In genomic region chr9:134328341-134328840, GRCh38 we compare ENCODE assay signal across 7 cellular contexts. TPM values are rescaled to one million over a fixed set of nuclear protein-coding genes. Genes with fewer than 3 reads are reported as not detected.
DNase-seq lines count a peak whose midpoint lies in the region; ATAC-seq and TF ChIP-seq lines count a peak whose summit lies in the region.

No MANE protein-coding gene starts in this region.

- CTCF ChIA-PET in GM10248 (lab: Yijun Ruan, JAX) = interaction anchor here (1.4 kb wide), 1 partner anchor 157 kb away, joined by 3 read pairs; no protein-coding TSS in a partner anchor

- no peak for TF ChIP-seq CTCF in NB4 (IDR thresholded peaks at IDR 0.05; ENCODE audit: low read depth, low read length)
- no peak for TF ChIP-seq CTCF in type B pancreatic cell (conservative IDR thresholded peaks at IDR 0.05)
- no peak for TF ChIP-seq CTCF in GM10248 (IDR thresholded peaks at IDR 0.05; ENCODE audit: control extremely low read depth, extremely low read depth, low read depth, missing control alignments)

- H3K36me3 Mint-ChIP-seq in effector memory CD8-positive, alpha-beta T cell (ENCODE audit: insufficient read depth) = peaks cover 20% of the 10 kb centered on the region
- H3K36me3 Mint-ChIP-seq in memory B cell (no peaks in the 10 kb centered on the region), type B pancreatic cell (no peaks in the 10 kb centered on the region)
- no peaks in the 10 kb centered on the region for H3K36me3 Mint-ChIP-seq in activated T-cell treated with anti-CD3 and anti-CD28 coated beads, Interleukin-2, amount 50 U/mL, for 72 hours (ENCODE audit: insufficient read depth in 2 of 2)

- DNase-seq in NB4 (ENCODE audit: low read depth) = no peak
- DNase-seq in effector memory CD8-positive, alpha-beta T cell = no peak
- DNase-seq in memory B cell (ENCODE audit: low spot score in 2 of 2) = no peak
- no peak for DNase-seq in type B pancreatic cell (ENCODE audit: extremely low spot score, unreplicated experiment)
- no peak for DNase-seq in activated T-cell treated with anti-CD3 and anti-CD28 coated beads, Interleukin-2, amount 50 U/mL, for 72 hours
- DNase-seq in GM10248 (ENCODE audit: extremely low spot score) = no peak

- ATAC-seq in effector memory CD8-positive, alpha-beta T cell (replicated peaks) = no peak
- no peak for ATAC-seq in memory B cell (ENCODE audit: low read depth)
- ATAC-seq in HG03354 (IDR thresholded peaks at IDR 0.05; ENCODE audit: poor library complexity, severe bottlenecking, unreplicated experiment) = no peak
- ATAC-seq in activated T-cell treated with anti-CD3 and anti-CD28 coated beads, Interleukin-2, amount 50 U/mL, for 72 hours (replicated peaks in 1 of 2) = no peak

- peak overlapping the region; percentile 72 for H3K4me3 ChIP-seq in NB4 (ENCODE audit: low read depth, low read length)

- H3K4me3 Mint-ChIP-seq in effector memory CD8-positive, alpha-beta T cell = peak overlapping the region; percentile 18 to 56
- peak overlapping the region; percentile 32 for H3K4me3 Mint-ChIP-seq in memory B cell
- H3K4me3 Mint-ChIP-seq in type B pancreatic cell = peak overlapping the region; percentile 89
- peak overlapping the region in 1 of 2 donors; percentile 32 for H3K4me3 Mint-ChIP-seq in activated T-cell treated with anti-CD3 and anti-CD28 coated beads, Interleukin-2, amount 50 U/mL, for 72 hours

- no peak for TF ChIP-seq POLR2A in NB4 (IDR thresholded peaks at IDR 0.05; ENCODE audit: extremely low read depth, insufficient read length)

- H3K27ac Mint-ChIP-seq in effector memory CD8-positive, alpha-beta T cell = no peak overlapping the region
- H3K27ac Mint-ChIP-seq in memory B cell = no peak overlapping the region
- peak overlapping the region; percentile 88 for H3K27ac Mint-ChIP-seq in type B pancreatic cell
- H3K27ac Mint-ChIP-seq in activated T-cell treated with anti-CD3 and anti-CD28 coated beads, Interleukin-2, amount 50 U/mL, for 72 hours = no peak overlapping the region

- H3K9me3 Mint-ChIP-seq in effector memory CD8-positive, alpha-beta T cell = no peaks in the 10 kb centered on the region
- H3K9me3 Mint-ChIP-seq in memory B cell (no peaks in the 10 kb centered on the region), type B pancreatic cell (no peaks in the 10 kb centered on the region)
- no peaks in the 10 kb centered on the region for H3K9me3 Mint-ChIP-seq in activated T-cell treated with anti-CD3 and anti-CD28 coated beads, Interleukin-2, amount 50 U/mL, for 72 hours

- no peaks in the 10 kb centered on the region for H3K27me3 Mint-ChIP-seq in effector memory CD8-positive, alpha-beta T cell
- H3K27me3 Mint-ChIP-seq in memory B cell = no peaks in the 10 kb centered on the region
- H3K27me3 Mint-ChIP-seq in type B pancreatic cell = no peaks in the 10 kb centered on the region
- peaks cover 18% of the 10 kb centered on the region for H3K27me3 Mint-ChIP-seq in activated T-cell treated with anti-CD3 and anti-CD28 coated beads, Interleukin-2, amount 50 U/mL, for 72 hours (ENCODE audit: low read depth)

- POLR2A ChIA-PET in GM10248 (lab: Yijun Ruan, JAX) = no interaction called here

- H3K4me1 Mint-ChIP-seq in effector memory CD8-positive, alpha-beta T cell (ENCODE audit: low read depth in 2 of 2) = peaks cover 22 to 29% of the 10 kb centered on the region in 2 donors
- H3K4me1 Mint-ChIP-seq in memory B cell (peaks cover 11% of the 10 kb centered on the region), type B pancreatic cell (ENCODE audit: unreplicated experiment) (peaks cover 30% of the 10 kb centered on the region)
- peaks cover 5% of the 10 kb centered on the region for H3K4me1 Mint-ChIP-seq in activated T-cell treated with anti-CD3 and anti-CD28 coated beads, Interleukin-2, amount 50 U/mL, for 72 hours (ENCODE audit: low read depth)

RNA-seq across cellular contexts. Expression of gene RXRA, which starts 2.1 kb away (rescaled TPM):
- 66.9 and 127 TPM in 2 replicates for total RNA-seq in type B pancreatic cell (ENCODE audit: low replicate concordance)
- total RNA-seq in activated T-cell treated with anti-CD3 and anti-CD28 coated beads, Interleukin-2, amount 50 U/mL, for 72 hours = 10 to 100 TPM in 1 of 2 donors, 1 to 10 TPM in 1; 4.9 to 12.4 TPM
